In genomic region chr12:121499929-121500793, GRCh38 we compare ENCODE assay signal across 8 cellular contexts.
A peak's percentile ranks its signal among the peaks of the same experiment; 100 is the strongest.
DNase-seq lines count a peak whose midpoint lies in the region; ATAC-seq and TF ChIP-seq lines count a peak whose summit lies in the region.

No MANE protein-coding gene starts in this region.

- peaks cover 2% of the 10 kb centered on the region for H3K36me3 Mint-ChIP-seq in activated T-helper 2 cell treated with anti-CD3 and anti-CD28 coated beads, Interferon-gamma antibody, Interleukin-2, Interleukin-4, amounts not matched to agents 10 μg/mL and 5 μg/mL and 100 μg/mL, durations not matched to agents 14 hours and 24 hours and 36 hours (ENCODE audit: low read depth)

- H3K36me3 ChIP-seq in stomach = peaks cover 0 to 27% (median 14%) of the 10 kb centered on the region in 4 donors

- H3K9me3 Mint-ChIP-seq in activated T-helper 2 cell treated with anti-CD3 and anti-CD28 coated beads, Interferon-gamma antibody, Interleukin-2, Interleukin-4, amounts not matched to agents 10 μg/mL and 5 μg/mL and 100 μg/mL, durations not matched to agents 14 hours and 24 hours and 36 hours = no peaks in the 10 kb centered on the region

- POLR2A ChIA-PET in RWPE1 (lab: Yijun Ruan, JAX; ENCODE audit: low non-redundant PET) = no interaction called here

- CTCF ChIA-PET in RWPE1 (lab: Yijun Ruan, JAX) = interaction anchor here (0.5 to 1.5 kb wide), 11 partner anchors 21 to 1062 kb away, joined by 3 to 7 read pairs (median 3); no protein-coding TSS in a partner anchor

- no peaks in the 10 kb centered on the region for H3K9me3 ChIP-seq in stomach

- peaks cover 0 to 14% (median 10%) of the 10 kb centered on the region in 4 donors for H3K4me1 ChIP-seq in stomach

- TF ChIP-seq POLR2A in stomach (IDR thresholded peaks at IDR 0.05) = no peak

- intact Hi-C loops in activated T-helper 2 cell treated with anti-CD3 and anti-CD28 coated beads, Interferon-gamma antibody, Interleukin-2, Interleukin-4, amounts not matched to agents 10 μg/mL and 5 μg/mL and 100 μg/mL, durations not matched to agents 14 hours and 24 hours and 36 hours (cut with micrococcal nuclease) = loop anchor here (2.0 kb wide), 1 partner anchor 127 kb away; the partner anchor contains the start of gene ORAI1
- intact Hi-C loops in stomach (cut with DNase I; ENCODE audit: low total_unique reads) = loop anchor here (5.0 to 10.0 kb wide), 2 partner anchors 165 to 182 kb away; partner anchors contain the start of gene MORN3

- H3K4me3 Mint-ChIP-seq in activated T-helper 2 cell treated with anti-CD3 and anti-CD28 coated beads, Interferon-gamma antibody, Interleukin-2, Interleukin-4, amounts not matched to agents 10 μg/mL and 5 μg/mL and 100 μg/mL, durations not matched to agents 14 hours and 24 hours and 36 hours (ENCODE audit: low read depth) = no peak overlapping the region

- peak; percentile 54 for DNase-seq in DMS53 treated with DMSO at 0.1 percent for 48 hours (lab: John Stamatoyannopoulos, UW; ENCODE audit: unreplicated experiment)
- DNase-seq in KG1 (lab: John Stamatoyannopoulos, UW) = peak; percentile 17
- peak; percentile 85 for DNase-seq in RWPE1 (ENCODE audit: low spot score)
- peak; percentile 46 for DNase-seq in activated T-helper 2 cell treated with anti-CD3 and anti-CD28 coated beads, Interferon-gamma antibody, Interleukin-2, Interleukin-4, amounts not matched to agents 10 μg/mL and 5 μg/mL and 100 μg/mL, durations not matched to agents 14 hours and 24 hours and 36 hours (ENCODE audit: low spot score)
- DNase-seq in fibroblast of the conjunctiva (ENCODE audit: low read depth) = peak; percentile 29
- peak; percentile 28 for DNase-seq in non-pigmented ciliary epithelial cell (ENCODE audit: low read depth)
- DNase-seq in stomach = peak; percentile 84

- no peak for ATAC-seq in HG02642 (IDR thresholded peaks at IDR 0.05; ENCODE audit: poor library complexity, unreplicated experiment)

- no peak overlapping the region for H3K27ac Mint-ChIP-seq in activated T-helper 2 cell treated with anti-CD3 and anti-CD28 coated beads, Interferon-gamma antibody, Interleukin-2, Interleukin-4, amounts not matched to agents 10 μg/mL and 5 μg/mL and 100 μg/mL, durations not matched to agents 14 hours and 24 hours and 36 hours

- H3K4me1 Mint-ChIP-seq in activated T-helper 2 cell treated with anti-CD3 and anti-CD28 coated beads, Interferon-gamma antibody, Interleukin-2, Interleukin-4, amounts not matched to agents 10 μg/mL and 5 μg/mL and 100 μg/mL, durations not matched to agents 14 hours and 24 hours and 36 hours (ENCODE audit: low read depth) = peaks cover 3% of the 10 kb centered on the region

- TF ChIP-seq EP300 in stomach (IDR thresholded peaks at IDR 0.05) = no peak

- TF ChIP-seq CTCF in RWPE1 (conservative IDR thresholded peaks at IDR 0.05; ENCODE audit: low read depth) (peak; percentile 90), stomach (IDR thresholded peaks at IDR 0.05) (peak in 5 of 7 experiments; percentile 65 to 99 (median 95))

- H3K4me3 ChIP-seq in stomach = peak overlapping the region in 3 of 4 donors; percentile 7 to 27 (median 16)

- no peaks in the 10 kb centered on the region for H3K27me3 Mint-ChIP-seq in activated T-helper 2 cell treated with anti-CD3 and anti-CD28 coated beads, Interferon-gamma antibody, Interleukin-2, Interleukin-4, amounts not matched to agents 10 μg/mL and 5 μg/mL and 100 μg/mL, durations not matched to agents 14 hours and 24 hours and 36 hours (ENCODE audit: low read depth)

- H3K27ac ChIP-seq in RWPE1 (peak overlapping the region; percentile 25; the same call in 1 of the 2 replicates), stomach (peak overlapping the region in 4 of 5 donors; percentile 18 to 66 (median 53))

- no peaks in the 10 kb centered on the region for H3K27me3 ChIP-seq in stomach

- 24 to 43% (median 37%) methylated on average over 21 of the region's 21 CpGs for WGBS in stomach, 5 donors

Comparison
In these comparisons a context has a peak if more than half of its experiments do, and no peak if none do; other contexts are left out.
1. DNase-seq: peak in every context shown above with its lines; median percentile 85 in RWPE1; 84 in stomach; 54 in DMS53 treated with DMSO at 0.1 percent for 48 hours; 46 in activated T-helper 2 cell treated with anti-CD3 and anti-CD28 coated beads, Interferon-gamma antibody, Interleukin-2, Interleukin-4, amounts not matched to agents 10 μg/mL and 5 μg/mL and 100 μg/mL, durations not matched to agents 14 hours and 24 hours and 36 hours; 29 in fibroblast of the conjunctiva; 28 in non-pigmented ciliary epithelial cell; 17 in KG1.